Comparison of ENCODE assay signal across 9 cellular contexts in genomic region chr22:20750461-20751184, GRCh38. TPM values are rescaled to one million over a fixed set of nuclear protein-coding genes. Genes with fewer than 3 reads are reported as not detected.
A peak's percentile ranks its signal among the peaks of the same experiment; 100 is the strongest.
DNase-seq lines count a peak whose midpoint lies in the region; ATAC-seq and TF ChIP-seq lines count a peak whose summit lies in the region.
"Had no signal": no experiment of that assay in that cellular context is flagged by ENCODE, and none has a peak within 500 bp of the region (broad histone marks: within the 10 kb centered on the region; RNA-seq: fewer than 3 reads in every experiment).

No MANE protein-coding gene starts in this region.

- ATAC-seq in HG03108 (IDR thresholded peaks at IDR 0.05; ENCODE audit: unreplicated experiment), result peak; percentile 38
- peak; percentile 61 for ATAC-seq in upper lobe of right lung
- no peak for ATAC-seq in HG03039 (IDR thresholded peaks at IDR 0.05; ENCODE audit: unreplicated experiment)

- DNase-seq in DMS53 (lab: John Stamatoyannopoulos, UW), result peak; percentile 75
- DNase-seq in SJSA1 (ENCODE audit: low read depth in 1 of 2, low spot score in 2 of 2), result peak; percentile 80 to 92
- DNase-seq in dermis blood vessel endothelial cell, result peak; percentile 88
- DNase-seq in myocyte (ENCODE audit: low read depth), result peak; percentile 97
- peak; percentile 77 for DNase-seq in upper lobe of right lung
- no peak for DNase-seq in NCI-H2107 treated with DMSO at 0.1 percent for 48 hours (lab: John Stamatoyannopoulos, UW; ENCODE audit: unreplicated experiment)

- intact Hi-C loops in upper lobe of right lung (cut with DNase I), result no loop called here

- peak overlapping the region; percentile 14; the same call in 1 of the 2 replicates for H3K27ac ChIP-seq in SJSA1
- peak overlapping the region; percentile 30 for H3K27ac ChIP-seq in upper lobe of right lung

- no peaks in the 10 kb centered on the region for H3K27me3 ChIP-seq in SJSA1 (replicated peaks)
- H3K27me3 ChIP-seq in upper lobe of right lung, result no peaks in the 10 kb centered on the region

- H3K4me1 ChIP-seq in SJSA1 (replicated peaks) (peaks cover 18% of the 10 kb centered on the region), upper lobe of right lung (peaks cover 25% of the 10 kb centered on the region)

- no peak for TF ChIP-seq CTCF in upper lobe of right lung (IDR thresholded peaks at IDR 0.05)

- H3K9me3 ChIP-seq in SJSA1 (replicated peaks) (no peaks in the 10 kb centered on the region), upper lobe of right lung (no peaks in the 10 kb centered on the region)

- H3K4me3 ChIP-seq in SJSA1, result no peak overlapping the region
- H3K4me3 ChIP-seq in upper lobe of right lung, result no peak overlapping the region

- H3K36me3 ChIP-seq in SJSA1, result peaks cover 47% of the 10 kb centered on the region
- H3K36me3 ChIP-seq in upper lobe of right lung, result peaks cover 66% of the 10 kb centered on the region

RNA-seq across cellular contexts. Expression of gene SERPIND1, which starts 23.3 kb away (rescaled TPM):
- not detected in 2 replicates for total RNA-seq in SJSA1 (2014; rRNA removed; shearing (Covaris generic))
- total RNA-seq in dermis blood vessel endothelial cell (not detected in 2 replicates), myocyte (not detected in 2 replicates), upper lobe of right lung (0.58 TPM)
- 0.10 TPM for polyA plus RNA-seq in myocyte (2012)
- total RNA-seq: mononuclear cell had no signal
